ENCODE assay signal across 22 cellular contexts in genomic region chr6:72248621-72249020, GRCh38.
"Had no signal": no experiment of that assay in that cellular context is flagged by ENCODE, and none has a peak within 500 bp of the region (broad histone marks: within the 10 kb centered on the region; RNA-seq: fewer than 3 reads in every experiment).

No MANE protein-coding gene starts in this region.

- H3K9me3 ChIP-seq: right atrium auricular region, stomach, testis had no signal

- H3K4me1 Mint-ChIP-seq: activated naive CD4-positive, alpha-beta T cell treated with anti-CD3 and anti-CD28 coated beads, Interleukin-2, amount 10 ng/mL, durations not matched to agents 7 days and 5 days; nephron had no signal

- H3K27me3 ChIP-seq: cardiac muscle cell, right atrium auricular region, stomach, testis had no signal

- DNase-seq: activated CD4-positive, alpha-beta T cell treated with anti-CD3 and anti-CD28 coated beads for 1 hour; activated CD8-positive, alpha-beta memory T cell treated with anti-CD3 and anti-CD28 coated beads for 24 hours; activated CD8-positive, alpha-beta memory T cell treated with anti-CD3 and anti-CD28 coated beads, Interleukin-2, amount 50 U/mL, for 48 hours; activated effector memory CD4-positive, alpha-beta T cell treated with Interleukin-2 at 50 U/mL for 16 hours; activated naive CD4-positive, alpha-beta T cell treated with anti-CD3 and anti-CD28 coated beads, Interleukin-2, amount 10 ng/mL, durations not matched to agents 7 days and 5 days; activated T-cell treated with anti-CD3 and anti-CD28 coated beads, Interleukin-2, amount 50 U/mL, for 48 hours; endodermal cell; hypothalamus; midbrain; stimulated activated CD4-positive, alpha-beta T cell treated with anti-CD3 and anti-CD28 coated beads, Interleukin-2, amount 100 ng/mL, for 24 hours; stomach; T-helper 2 cell; testis; WERI-Rb-1 had no signal

- H3K36me3 Mint-ChIP-seq: activated naive CD4-positive, alpha-beta T cell treated with anti-CD3 and anti-CD28 coated beads, Interleukin-2, amount 10 ng/mL, durations not matched to agents 7 days and 5 days had no signal

- H3K4me1 ChIP-seq: right atrium auricular region, stomach, testis had no signal

- H3K4me3 Mint-ChIP-seq: activated naive CD4-positive, alpha-beta T cell treated with anti-CD3 and anti-CD28 coated beads, Interleukin-2, amount 10 ng/mL, durations not matched to agents 7 days and 5 days; endodermal cell; nephron had no signal

- H3K27ac Mint-ChIP-seq: activated naive CD4-positive, alpha-beta T cell treated with anti-CD3 and anti-CD28 coated beads, Interleukin-2, amount 10 ng/mL, durations not matched to agents 7 days and 5 days; endodermal cell; nephron had no signal

- H3K36me3 ChIP-seq: cardiac muscle cell, right atrium auricular region, stomach, WERI-Rb-1 had no signal

- FAIRE-seq: colon, frontal cortex, keratinocyte had no signal

- H3K27ac ChIP-seq: cardiac muscle cell, epithelial cell of prostate, right atrium auricular region, stomach, testis, WERI-Rb-1 had no signal

- H3K9me3 Mint-ChIP-seq: activated naive CD4-positive, alpha-beta T cell treated with anti-CD3 and anti-CD28 coated beads, Interleukin-2, amount 10 ng/mL, durations not matched to agents 7 days and 5 days; endodermal cell; nephron had no signal

- H3K27me3 Mint-ChIP-seq: activated naive CD4-positive, alpha-beta T cell treated with anti-CD3 and anti-CD28 coated beads, Interleukin-2, amount 10 ng/mL, durations not matched to agents 7 days and 5 days had no signal

- H3K4me3 ChIP-seq: cardiac muscle cell, lung, right atrium auricular region, stomach, testis had no signal
